In genomic region chr13:28468520-28468915, GRCh38 we compare ENCODE assay signal across 24 cellular contexts. TPM values are rescaled to one million over a fixed set of nuclear protein-coding genes. Genes with fewer than 3 reads are reported as not detected.
DNase-seq lines count a peak whose midpoint lies in the region; ATAC-seq and TF ChIP-seq lines count a peak whose summit lies in the region.
"Had no signal": no experiment of that assay in that cellular context is flagged by ENCODE, and none has a peak within 500 bp of the region (broad histone marks: within the 10 kb centered on the region; RNA-seq: fewer than 3 reads in every experiment).

No MANE protein-coding gene starts in this region.

- peak overlapping the region; percentile 72 for H3K27ac Mint-ChIP-seq in activated T-cell treated with anti-CD3 and anti-CD28 coated beads, Interleukin-2, amount 50 U/mL, for 72 hours
- peak overlapping the region; percentile 63 for H3K27ac Mint-ChIP-seq in dendritic cell treated with granulocyte-macrophage colony-stimulating factor and Interleukin-4, amounts not matched to agents 40 ng/mL and 50 ng/mL, for 4 days
- H3K27ac Mint-ChIP-seq in neural progenitor cell (no peak overlapping the region), mesothelial cell of epicardium (no peak overlapping the region)
- H3K27ac Mint-ChIP-seq: CD8-positive, alpha-beta memory T cell had no signal

- H3K36me3 ChIP-seq in smooth muscle cell (ENCODE audit: low read depth) (peaks cover 7% of the 10 kb centered on the region), neural progenitor cell (no peaks in the 10 kb centered on the region)
- H3K36me3 ChIP-seq: BE2C had no signal

- WGBS in smooth muscle cell (ENCODE audit: low lambda C conversion rate) = 75% methylated on average over 1 of the region's 1 CpG

- H3K9me3 ChIP-seq in smooth muscle cell (replicated peaks; ENCODE audit: low read depth) = no peaks in the 10 kb centered on the region
- H3K9me3 ChIP-seq in neural progenitor cell (ENCODE audit: low read depth) = no peaks in the 10 kb centered on the region
- H3K9me3 ChIP-seq: BE2C had no signal

- no peak overlapping the region for H3K9ac ChIP-seq in smooth muscle cell (ENCODE audit: low read depth)
- no peak overlapping the region for H3K9ac ChIP-seq in neural progenitor cell

- H3K27me3 ChIP-seq in smooth muscle cell (ENCODE audit: low read depth) = no peaks in the 10 kb centered on the region
- H3K27me3 ChIP-seq in neural progenitor cell = no peaks in the 10 kb centered on the region
- H3K27me3 ChIP-seq: BE2C had no signal

- peaks cover 97% of the 10 kb centered on the region for H3K79me2 ChIP-seq in smooth muscle cell (ENCODE audit: low read depth)
- H3K79me2 ChIP-seq in neural progenitor cell (ENCODE audit: low read depth) = no peaks in the 10 kb centered on the region

- peak; percentile 37 to 48 for ATAC-seq in activated T-cell treated with anti-CD3 and anti-CD28 coated beads, Interleukin-2, amount 50 U/mL, for 72 hours (replicated peaks in 1 of 2)
- ATAC-seq in GM18873 (IDR thresholded peaks at IDR 0.05; ENCODE audit: low FRiP score, unreplicated experiment) = peak; percentile 11
- ATAC-seq: PC-3 had no signal

- H3K36me3 Mint-ChIP-seq in activated T-cell treated with anti-CD3 and anti-CD28 coated beads, Interleukin-2, amount 50 U/mL, for 72 hours (ENCODE audit: insufficient read depth in 2 of 2) = peaks cover 4 to 21% of the 10 kb centered on the region in 2 donors
- no peaks in the 10 kb centered on the region for H3K36me3 Mint-ChIP-seq in dendritic cell treated with granulocyte-macrophage colony-stimulating factor and Interleukin-4, amounts not matched to agents 40 ng/mL and 50 ng/mL, for 4 days (ENCODE audit: low read depth)
- H3K36me3 Mint-ChIP-seq in neural progenitor cell (no peaks in the 10 kb centered on the region), mesothelial cell of epicardium (no peaks in the 10 kb centered on the region)
- H3K36me3 Mint-ChIP-seq: CD8-positive, alpha-beta memory T cell had no signal

- intact Hi-C loops in dendritic cell treated with granulocyte-macrophage colony-stimulating factor and Interleukin-4, amounts not matched to agents 40 ng/mL and 50 ng/mL, for 4 days (cut with micrococcal nuclease) = loop anchor here (5.0 kb wide), 2 partner anchors 46 to 154 kb away; no protein-coding TSS in a partner anchor

- H3K4me3 ChIP-seq in smooth muscle cell (no peak overlapping the region), neural progenitor cell (no peak overlapping the region)

- H2AFZ ChIP-seq in smooth muscle cell (ENCODE audit: low read depth) (no peak overlapping the region), neural progenitor cell (replicated peaks) (no peak overlapping the region)

- peaks cover 0 to 5% of the 10 kb centered on the region in 2 donors for H3K9me3 Mint-ChIP-seq in activated T-cell treated with anti-CD3 and anti-CD28 coated beads, Interleukin-2, amount 50 U/mL, for 72 hours
- H3K9me3 Mint-ChIP-seq in dendritic cell treated with granulocyte-macrophage colony-stimulating factor and Interleukin-4, amounts not matched to agents 40 ng/mL and 50 ng/mL, for 4 days = no peaks in the 10 kb centered on the region
- H3K9me3 Mint-ChIP-seq in neural progenitor cell (no peaks in the 10 kb centered on the region), mesothelial cell of epicardium (peaks cover 8% of the 10 kb centered on the region)
- H3K9me3 Mint-ChIP-seq: CD8-positive, alpha-beta memory T cell had no signal

- TF ChIP-seq CTCF in smooth muscle cell (IDR thresholded peaks at IDR 0.05; ENCODE audit: borderline replicate concordance, insufficient read depth, poor library complexity, severe bottlenecking) (no peak), neural progenitor cell (IDR thresholded peaks at IDR 0.05) (no peak), mesothelial cell of epicardium (IDR thresholded peaks at IDR 0.05; ENCODE audit: unreplicated experiment) (no peak)

- peak overlapping the region; percentile 42 for H3K27ac ChIP-seq in smooth muscle cell (ENCODE audit: low read depth)
- H3K27ac ChIP-seq in neural progenitor cell = no peak overlapping the region
- H3K27ac ChIP-seq: HL-60 had no signal

- H3K4me1 ChIP-seq in smooth muscle cell (ENCODE audit: low read depth) (no peaks in the 10 kb centered on the region), neural progenitor cell (no peaks in the 10 kb centered on the region)

- H3K4me2 ChIP-seq in smooth muscle cell (no peak overlapping the region), neural progenitor cell (no peak overlapping the region)

- H3K27me3 Mint-ChIP-seq in activated T-cell treated with anti-CD3 and anti-CD28 coated beads, Interleukin-2, amount 50 U/mL, for 72 hours (ENCODE audit: low read depth) = no peaks in the 10 kb centered on the region
- peaks cover 13% of the 10 kb centered on the region for H3K27me3 Mint-ChIP-seq in dendritic cell treated with granulocyte-macrophage colony-stimulating factor and Interleukin-4, amounts not matched to agents 40 ng/mL and 50 ng/mL, for 4 days
- H3K27me3 Mint-ChIP-seq in neural progenitor cell (ENCODE audit: insufficient read depth, low read depth) (peaks cover 7% of the 10 kb centered on the region), mesothelial cell of epicardium (ENCODE audit: low read depth) (no peaks in the 10 kb centered on the region)

- H4K20me1 ChIP-seq in smooth muscle cell (ENCODE audit: low read depth) = peaks cover 100% of the 10 kb centered on the region
- H4K20me1 ChIP-seq in neural progenitor cell (ENCODE audit: low read depth) = no peaks in the 10 kb centered on the region

- no peak overlapping the region for H3K4me3 Mint-ChIP-seq in activated T-cell treated with anti-CD3 and anti-CD28 coated beads, Interleukin-2, amount 50 U/mL, for 72 hours
- H3K4me3 Mint-ChIP-seq in dendritic cell treated with granulocyte-macrophage colony-stimulating factor and Interleukin-4, amounts not matched to agents 40 ng/mL and 50 ng/mL, for 4 days = no peak overlapping the region
- H3K4me3 Mint-ChIP-seq in neural progenitor cell (no peak overlapping the region), mesothelial cell of epicardium (no peak overlapping the region)
- H3K4me3 Mint-ChIP-seq: CD8-positive, alpha-beta memory T cell had no signal

- H3K4me1 Mint-ChIP-seq in activated T-cell treated with anti-CD3 and anti-CD28 coated beads, Interleukin-2, amount 50 U/mL, for 72 hours (ENCODE audit: low read depth) = peaks cover 14% of the 10 kb centered on the region
- H3K4me1 Mint-ChIP-seq in dendritic cell treated with granulocyte-macrophage colony-stimulating factor and Interleukin-4, amounts not matched to agents 40 ng/mL and 50 ng/mL, for 4 days (ENCODE audit: low read depth) = peaks cover 48% of the 10 kb centered on the region
- H3K4me1 Mint-ChIP-seq in neural progenitor cell = no peaks in the 10 kb centered on the region
- peaks cover 2% of the 10 kb centered on the region for H3K4me1 Mint-ChIP-seq in mesothelial cell of epicardium
- H3K4me1 Mint-ChIP-seq: CD8-positive, alpha-beta memory T cell had no signal

- no peak for DNase-seq in activated T-cell treated with anti-CD3 and anti-CD28 coated beads, Interleukin-2, amount 50 U/mL, for 72 hours
- DNase-seq in activated T-cell treated with anti-CD3 and anti-CD28 coated beads for 4 hours = no peak
- no peak for DNase-seq in smooth muscle cell (lab: John Stamatoyannopoulos, UW; ENCODE audit: unreplicated experiment)
- DNase-seq in neural progenitor cell (ENCODE audit: low spot score) = no peak
- no peak for DNase-seq in mesothelial cell of epicardium (ENCODE audit: low spot score in 2 of 2, unreplicated experiment in 2 of 2)
- no peak for DNase-seq in SW480 (ENCODE audit: low spot score)
- DNase-seq: BE2C; CD8-positive, alpha-beta memory T cell; DMS53; EL; H7; IMR-90; NCI-H1048; NCI-H1436; NCI-H1930; NCI-H226; NCI-H524; NCI-H82; PC-3; RPMI8226; SHP77 treated with DMSO at 0.1 percent for 48 hours had no signal

- H3F3A ChIP-seq in smooth muscle cell (ENCODE audit: low read depth) (peaks cover 24% of the 10 kb centered on the region), neural progenitor cell (ENCODE audit: low read depth) (no peaks in the 10 kb centered on the region)

RNA-seq across cellular contexts. Expression of gene FLT1, which starts 26.4 kb away (rescaled TPM):
- total RNA-seq in activated T-cell treated with anti-CD3 and anti-CD28 coated beads, Interleukin-2, amount 50 U/mL, for 72 hours = 10 to 100 TPM; 35.8 to 43.8 TPM
- 738 and 786 TPM in 2 replicates for total RNA-seq in smooth muscle cell
- polyA plus RNA-seq in smooth muscle cell = 329 and 495 TPM in 2 replicates
- total RNA-seq in neural progenitor cell (ENCODE audit: low replicate concordance) = 0.37 and 0.47 TPM in 2 replicates
- 4.9 to 6.5 TPM (median 5.5 TPM) in 3 replicates for total RNA-seq in mesothelial cell of epicardium
- polyA plus RNA-seq: CD8-positive, alpha-beta memory T cell had no signal

Comparison
In these comparisons a context has a peak if more than half of its experiments do, and no peak if none do; other contexts are left out.
1. H3K27ac Mint-ChIP-seq: peak in activated T-cell treated with anti-CD3 and anti-CD28 coated beads, Interleukin-2, amount 50 U/mL, for 72 hours (single experiment) and dendritic cell treated with granulocyte-macrophage colony-stimulating factor and Interleukin-4, amounts not matched to agents 40 ng/mL and 50 ng/mL, for 4 days (single experiment); none in neural progenitor cell (single experiment) and mesothelial cell of epicardium (single experiment).
2. RNA of gene FLT1, which starts 26.4 kb away (total RNA-seq): 738 to 786 TPM in smooth muscle cell; 35.8 to 43.8 TPM in activated T-cell treated with anti-CD3 and anti-CD28 coated beads, Interleukin-2, amount 50 U/mL, for 72 hours, 4.9 to 6.5 TPM in mesothelial cell of epicardium and 0.37 to 0.47 TPM in neural progenitor cell; every median in the first group is over 10 times any median in the second.